In the genomic region with DNA sequence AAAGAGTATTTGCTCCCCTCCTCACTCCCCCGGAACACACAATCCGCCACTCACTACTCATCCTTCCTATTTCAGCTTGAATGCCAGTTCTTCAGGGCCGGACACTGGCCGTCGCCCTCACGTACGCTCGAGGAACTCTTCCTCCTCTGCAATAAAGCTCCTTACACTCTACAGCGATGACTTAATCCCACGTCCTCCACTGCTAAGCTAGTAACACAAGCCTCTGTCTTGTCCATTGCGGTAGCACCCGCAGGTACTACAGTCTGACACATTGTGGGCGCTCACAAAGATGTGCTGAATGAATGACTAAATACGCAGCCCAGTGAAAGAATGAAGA, we compare ENCODE assay signal across 8 cellular contexts. TPM values are rescaled to one million over a fixed set of nuclear protein-coding genes. Genes with fewer than 3 reads are reported as not detected.
DNase-seq lines count a peak whose midpoint lies in the region; TF ChIP-seq lines count a peak whose summit lies in the region.

No MANE protein-coding gene starts in this region.

- TF ChIP-seq CTCF in WI38 (IDR thresholded peaks at IDR 0.05; ENCODE audit: low read depth, low read length) (no peak), right atrium auricular region (IDR thresholded peaks at IDR 0.05) (no peak), stomach (IDR thresholded peaks at IDR 0.05) (no peak)

- H3K9me3 ChIP-seq in right atrium auricular region, result no peaks in the 10 kb centered on the region
- no peaks in the 10 kb centered on the region for H3K9me3 ChIP-seq in stomach

- H3K4me3 Mint-ChIP-seq in T-helper 2 cell treated with Interferon-gamma antibody and Interleukin-4, amounts not matched to agents 5 μg/mL and 100 μg/mL, for 36 hours, result peak overlapping the region; percentile 74

- H3K36me3 ChIP-seq in right atrium auricular region (no peaks in the 10 kb centered on the region), stomach (no peaks in the 10 kb centered on the region)

- no peak for TF ChIP-seq POLR2A in stomach (IDR thresholded peaks at IDR 0.05)

- H3K9me3 Mint-ChIP-seq in T-helper 2 cell treated with Interferon-gamma antibody and Interleukin-4, amounts not matched to agents 5 μg/mL and 100 μg/mL, for 36 hours, result no peaks in the 10 kb centered on the region

- peaks cover 0 to 35% of the 10 kb centered on the region in 2 donors for H3K4me1 ChIP-seq in right atrium auricular region
- peaks cover 42 to 93% (median 82%) of the 10 kb centered on the region in 4 donors for H3K4me1 ChIP-seq in stomach

- TF ChIP-seq EP300 in stomach (IDR thresholded peaks at IDR 0.05), result no peak

- no peak overlapping the region for H3K27ac ChIP-seq in right atrium auricular region
- H3K27ac ChIP-seq in stomach, result peak overlapping the region in 4 of 5 donors; percentile 49 to 89 (median 68)

- WGBS in stomach, 5 donors, result 7 to 9% (median 8%) methylated on average over 14 of the region's 14 CpGs

- H3K4me3 ChIP-seq in WI38 (ENCODE audit: low read depth, low read length), result peak overlapping the region; percentile 46
- H3K4me3 ChIP-seq in right atrium auricular region, result peak overlapping the region; percentile 14 to 73
- H3K4me3 ChIP-seq in stomach, result peak overlapping the region; percentile 27 to 88 (median 85)

- H3K4me1 Mint-ChIP-seq in T-helper 2 cell treated with Interferon-gamma antibody and Interleukin-4, amounts not matched to agents 5 μg/mL and 100 μg/mL, for 36 hours (ENCODE audit: low read depth), result peaks cover 14% of the 10 kb centered on the region

- no peaks in the 10 kb centered on the region for H3K27me3 ChIP-seq in right atrium auricular region
- peaks cover 0 to 23% (median 0%) of the 10 kb centered on the region in 3 donors for H3K27me3 ChIP-seq in stomach

- no peaks in the 10 kb centered on the region for H3K36me3 Mint-ChIP-seq in T-helper 2 cell treated with Interferon-gamma antibody and Interleukin-4, amounts not matched to agents 5 μg/mL and 100 μg/mL, for 36 hours (ENCODE audit: low read depth)

- DNase-seq in T-helper 2 cell treated with Interferon-gamma antibody and Interleukin-4, amounts not matched to agents 5 μg/mL and 100 μg/mL, for 36 hours (ENCODE audit: low spot score), result no peak
- DNase-seq in T-helper 2 cell (no peak), right atrium auricular region (ENCODE audit: low spot score) (no peak), stomach (no peak), ecto neural progenitor cell (ENCODE audit: low spot score) (no peak), RKO (ENCODE audit: low spot score) (no peak), NCI-H1105 treated with DMSO at 0.1 percent for 48 hours (lab: John Stamatoyannopoulos, UW) (no peak)

- H3K27ac Mint-ChIP-seq in T-helper 2 cell treated with Interferon-gamma antibody and Interleukin-4, amounts not matched to agents 5 μg/mL and 100 μg/mL, for 36 hours, result no peak overlapping the region

- intact Hi-C loops in stomach (cut with DNase I; ENCODE audit: low total_unique reads), result no loop called here

- peaks cover 54% of the 10 kb centered on the region for H3K27me3 Mint-ChIP-seq in T-helper 2 cell treated with Interferon-gamma antibody and Interleukin-4, amounts not matched to agents 5 μg/mL and 100 μg/mL, for 36 hours (ENCODE audit: low read depth)

RNA-seq across cellular contexts. Expression of gene EPHB3, which starts 0.6 kb away (rescaled TPM):
- total RNA-seq in right atrium auricular region (1 to 10 TPM; 2.1 to 5.1 TPM), stomach (10 to 100 TPM; 20.4 to 33.3 (median 22.8) TPM)
- polyA plus RNA-seq in stomach, result 10 to 100 TPM in 1 of 3 donors, 1 to 10 TPM in 2; 2.9 to 25.1 (median 8.5) TPM

Comparison
In these comparisons a context has a peak if more than half of its experiments do, and no peak if none do; other contexts are left out.
1. H3K27ac ChIP-seq: peak in stomach (4 of 5); none in right atrium auricular region (0 of 2).
2. Peak in every context shown above with its lines, with median percentiles within 50 percentile points of each other: H3K4me3 ChIP-seq.